In genomic region chr17:59332890-59333377, GRCh38 we compare ENCODE assay signal across 8 cellular contexts. TPM values are rescaled to one million over a fixed set of nuclear protein-coding genes. Genes with fewer than 3 reads are reported as not detected.
DNase-seq lines count a peak whose midpoint lies in the region; ATAC-seq and TF ChIP-seq lines count a peak whose summit lies in the region.

No MANE protein-coding gene starts in this region.

- TF ChIP-seq CTCF in astrocyte of the spinal cord (IDR thresholded peaks at IDR 0.05; ENCODE audit: low read depth, low read length) (no peak), kidney epithelial cell (IDR thresholded peaks at IDR 0.05; ENCODE audit: insufficient read depth, low read length, poor library complexity, severe bottlenecking) (no peak)

- H3K4me3 ChIP-seq in astrocyte of the spinal cord (ENCODE audit: low read depth, low read length): peak overlapping the region; percentile 74
- H3K4me3 ChIP-seq in kidney epithelial cell (ENCODE audit: low read depth, low read length): peak overlapping the region; percentile 93

- H3K27me3 ChIP-seq in kidney epithelial cell (ENCODE audit: control insufficient read depth, insufficient read depth, low read length): no peaks in the 10 kb centered on the region

- no peaks in the 10 kb centered on the region for H3K27me3 Mint-ChIP-seq in activated naive CD4-positive, alpha-beta T cell treated with anti-CD3 and anti-CD28 coated beads for 36 hours (ENCODE audit: low read depth)

- H3K9me3 Mint-ChIP-seq in activated naive CD4-positive, alpha-beta T cell treated with anti-CD3 and anti-CD28 coated beads for 36 hours: no peaks in the 10 kb centered on the region
- H3K9me3 Mint-ChIP-seq in stimulated activated effector memory CD8-positive, alpha-beta T cell treated with anti-CD3 and anti-CD28 coated beads, Interleukin-12 subunit alpha, Interleukin-12 subunit beta, amount 100 ng/mL, for 72 hours: no peaks in the 10 kb centered on the region

- H3K4me1 Mint-ChIP-seq in activated naive CD4-positive, alpha-beta T cell treated with anti-CD3 and anti-CD28 coated beads for 36 hours (ENCODE audit: low read depth): peaks cover 60% of the 10 kb centered on the region
- H3K4me1 Mint-ChIP-seq in stimulated activated effector memory CD8-positive, alpha-beta T cell treated with anti-CD3 and anti-CD28 coated beads, Interleukin-12 subunit alpha, Interleukin-12 subunit beta, amount 100 ng/mL, for 72 hours: peaks cover 62% of the 10 kb centered on the region

- intact Hi-C loops in activated naive CD4-positive, alpha-beta T cell treated with anti-CD3 and anti-CD28 coated beads for 36 hours (cut with micrococcal nuclease): loop anchor here (1.0 kb wide), 1 partner anchor 9 kb away; no protein-coding TSS in a partner anchor

- CTCF ChIA-PET in activated naive CD4-positive, alpha-beta T cell treated with anti-CD3 and anti-CD28 coated beads for 36 hours (lab: Charles Lee): interaction anchor here (0.6 to 1.6 kb wide), 7 partner anchors 21 to 114 kb away, joined by 3 to 7 read pairs (median 3); no protein-coding TSS in a partner anchor

- in situ Hi-C loops in astrocyte of the spinal cord (cut with HindIII; ENCODE audit: low sequenced_read_pairs): no loop called here

- no peaks in the 10 kb centered on the region for H3K36me3 Mint-ChIP-seq in activated naive CD4-positive, alpha-beta T cell treated with anti-CD3 and anti-CD28 coated beads for 36 hours (ENCODE audit: low read depth)
- no peaks in the 10 kb centered on the region for H3K36me3 Mint-ChIP-seq in stimulated activated effector memory CD8-positive, alpha-beta T cell treated with anti-CD3 and anti-CD28 coated beads, Interleukin-12 subunit alpha, Interleukin-12 subunit beta, amount 100 ng/mL, for 72 hours

- no peak for ATAC-seq in stimulated activated effector memory CD8-positive, alpha-beta T cell treated with anti-CD3 and anti-CD28 coated beads, Interleukin-12 subunit alpha, Interleukin-12 subunit beta, amount 100 ng/mL, for 72 hours
- ATAC-seq in GM21825 (IDR thresholded peaks at IDR 0.05; ENCODE audit: unreplicated experiment): no peak
- ATAC-seq in HG03135 (IDR thresholded peaks at IDR 0.05; ENCODE audit: unreplicated experiment): no peak

- H3K4me3 Mint-ChIP-seq in activated naive CD4-positive, alpha-beta T cell treated with anti-CD3 and anti-CD28 coated beads for 36 hours: peak overlapping the region; percentile 87
- H3K4me3 Mint-ChIP-seq in stimulated activated effector memory CD8-positive, alpha-beta T cell treated with anti-CD3 and anti-CD28 coated beads, Interleukin-12 subunit alpha, Interleukin-12 subunit beta, amount 100 ng/mL, for 72 hours: peak overlapping the region; percentile 83

- no peaks in the 10 kb centered on the region for H3K36me3 ChIP-seq in kidney epithelial cell (ENCODE audit: control insufficient read depth, insufficient read depth, low read length)

- DNase-seq in activated naive CD4-positive, alpha-beta T cell treated with anti-CD3 and anti-CD28 coated beads for 36 hours: no peak
- DNase-seq in activated naive CD4-positive, alpha-beta T cell treated with Interleukin-2 at 50 U/mL for 16 hours: no peak
- no peak for DNase-seq in astrocyte of the spinal cord (ENCODE audit: low read depth, low spot score)
- no peak for DNase-seq in kidney epithelial cell (ENCODE audit: low read depth)
- DNase-seq in stimulated activated effector memory CD8-positive, alpha-beta T cell treated with anti-CD3 and anti-CD28 coated beads, Interleukin-12 subunit alpha, Interleukin-12 subunit beta, amount 100 ng/mL, for 72 hours (ENCODE audit: low spot score in 2 of 2): no peak
- no peak for DNase-seq in HPDE6-E6E7 (ENCODE audit: extremely low spot score)

- H3K27ac Mint-ChIP-seq in activated naive CD4-positive, alpha-beta T cell treated with anti-CD3 and anti-CD28 coated beads for 36 hours: peak overlapping the region; percentile 67
- H3K27ac Mint-ChIP-seq in stimulated activated effector memory CD8-positive, alpha-beta T cell treated with anti-CD3 and anti-CD28 coated beads, Interleukin-12 subunit alpha, Interleukin-12 subunit beta, amount 100 ng/mL, for 72 hours: peak overlapping the region; percentile 83

RNA-seq across cellular contexts. Expression of gene YPEL2, which starts 1.5 kb away (rescaled TPM):
- 1 to 10 TPM; 4.3 to 4.4 TPM for total RNA-seq in activated naive CD4-positive, alpha-beta T cell treated with anti-CD3 and anti-CD28 coated beads for 36 hours
- total RNA-seq in kidney epithelial cell: 9.4 and 16.8 TPM in 2 replicates
